ENCODE assay signal across 16 cellular contexts in genomic region chr5:86756839-86757238, GRCh38.
"Had no signal": no experiment of that assay in that cellular context is flagged by ENCODE, and none has a peak within 500 bp of the region (broad histone marks: within the 10 kb centered on the region; RNA-seq: fewer than 3 reads in every experiment).

No MANE protein-coding gene starts in this region.

- H3K9me3 ChIP-seq: esophagus muscularis mucosa, psoas muscle, right lobe of liver, transverse colon had no signal

- H3K9me3 Mint-ChIP-seq: activated CD4-positive, alpha-beta memory T cell treated with anti-CD3 and anti-CD28 coated beads, Interleukin-2, amount 10 ng/mL, durations not matched to agents 7 days and 5 days had no signal

- H3K4me3 ChIP-seq: esophagus muscularis mucosa, psoas muscle, right lobe of liver, transverse colon had no signal

- H3K27ac Mint-ChIP-seq: activated CD4-positive, alpha-beta memory T cell treated with anti-CD3 and anti-CD28 coated beads, Interleukin-2, amount 10 ng/mL, durations not matched to agents 7 days and 5 days; activated naive CD8-positive, alpha-beta T cell; natural killer cell treated with Interleukin-12 subunit alpha and Interleukin-12 subunit beta and Interleukin-15 and Interleukin-18, amount 100 ng/mL, for 72 hours had no signal

- H3K36me3 ChIP-seq: esophagus muscularis mucosa, right lobe of liver, transverse colon had no signal

- H3K36me3 Mint-ChIP-seq: activated naive CD8-positive, alpha-beta T cell; natural killer cell treated with Interleukin-12 subunit alpha and Interleukin-12 subunit beta and Interleukin-15 and Interleukin-18, amount 100 ng/mL, for 72 hours had no signal

- H3K4me1 ChIP-seq: esophagus muscularis mucosa, psoas muscle, right lobe of liver, transverse colon had no signal

- H3K4me3 Mint-ChIP-seq: activated CD4-positive, alpha-beta memory T cell treated with anti-CD3 and anti-CD28 coated beads, Interleukin-2, amount 10 ng/mL, durations not matched to agents 7 days and 5 days; activated naive CD8-positive, alpha-beta T cell; natural killer cell treated with Interleukin-12 subunit alpha and Interleukin-12 subunit beta and Interleukin-15 and Interleukin-18, amount 100 ng/mL, for 72 hours had no signal

- H3K27ac ChIP-seq: esophagus muscularis mucosa, psoas muscle, right lobe of liver, transverse colon had no signal

- H3K4me1 Mint-ChIP-seq: activated CD4-positive, alpha-beta memory T cell treated with anti-CD3 and anti-CD28 coated beads, Interleukin-2, amount 10 ng/mL, durations not matched to agents 7 days and 5 days had no signal

- H3K27me3 ChIP-seq: esophagus muscularis mucosa, right lobe of liver, transverse colon had no signal

- DNase-seq: activated CD4-positive, alpha-beta memory T cell treated with anti-CD3 and anti-CD28 coated beads, Interleukin-2, amount 10 ng/mL, durations not matched to agents 7 days and 5 days; activated gamma-delta T cell; activated T-cell treated with anti-CD3 and anti-CD28 coated beads, Interleukin-2, amount 50 U/mL, for 48 hours; dermis blood vessel endothelial cell; left colon; mammary epithelial cell; psoas muscle; right lobe of liver; stimulated activated CD4-positive, alpha-beta T cell treated with anti-CD3 and anti-CD28 coated beads, Interleukin-2, amount 100 ng/mL, for 24 hours; stimulated activated naive CD4-positive, alpha-beta T cell; substantia nigra; T1000; transverse colon had no signal

- H3K27me3 Mint-ChIP-seq: activated CD4-positive, alpha-beta memory T cell treated with anti-CD3 and anti-CD28 coated beads, Interleukin-2, amount 10 ng/mL, durations not matched to agents 7 days and 5 days; activated naive CD8-positive, alpha-beta T cell; natural killer cell treated with Interleukin-12 subunit alpha and Interleukin-12 subunit beta and Interleukin-15 and Interleukin-18, amount 100 ng/mL, for 72 hours had no signal

- ATAC-seq: left colon; natural killer cell treated with Interleukin-12 subunit alpha and Interleukin-12 subunit beta and Interleukin-15 and Interleukin-18, amount 100 ng/mL, for 72 hours; psoas muscle; right lobe of liver had no signal
